ENCODE assay signal across 10 cellular contexts in genomic region chr15:89130194-89130593, GRCh38. TPM values are rescaled to one million over a fixed set of nuclear protein-coding genes. Genes with fewer than 3 reads are reported as not detected.
DNase-seq lines count a peak whose midpoint lies in the region; ATAC-seq and TF ChIP-seq lines count a peak whose summit lies in the region.
"Had no signal": no experiment of that assay in that cellular context is flagged by ENCODE, and none has a peak within 500 bp of the region (broad histone marks: within the 10 kb centered on the region; RNA-seq: fewer than 3 reads in every experiment).

No MANE protein-coding gene starts in this region.

- ATAC-seq in GM19463 (IDR thresholded peaks at IDR 0.05; ENCODE audit: unreplicated experiment) (peak; percentile 78), HG03439 (IDR thresholded peaks at IDR 0.05; ENCODE audit: unreplicated experiment) (peak; percentile 67)

- whole genome bisulfite sequencing in esophagus squamous epithelium, 2 donors, result 64 to 82% methylated on average over 5 of the region's 5 CpGs

- H3K4me1 ChIP-seq in esophagus squamous epithelium, result peaks cover 0 to 31% (median 9%) of the 10 kb centered on the region in 3 donors

- peaks cover 0 to 40% (median 0%) of the 10 kb centered on the region in 3 donors for H3K36me3 ChIP-seq in esophagus squamous epithelium

- peak; percentile 22 for DNase-seq in GF-D8 (lab: John Stamatoyannopoulos, UW)
- no peak for DNase-seq in esophagus squamous epithelium (lab: John Stamatoyannopoulos, UW)
- no peak for DNase-seq in inferior parietal cortex (ENCODE audit: extremely low spot score)
- DNase-seq in H4 (ENCODE audit: low spot score), result no peak
- no peak for DNase-seq in DMS153 treated with DMSO at 0.1 percent for 48 hours (lab: John Stamatoyannopoulos, UW; ENCODE audit: unreplicated experiment)
- no peak for DNase-seq in stimulated activated CD4-positive, alpha-beta T cell treated with anti-CD3 and anti-CD28 coated beads, Interleukin-2, amount 100 ng/mL, for 24 hours
- DNase-seq: NCI-H1092, SIG-M5 had no signal

- no peaks in the 10 kb centered on the region for H3K9me3 ChIP-seq in esophagus squamous epithelium

- intact Hi-C loops in esophagus squamous epithelium (cut with DNase I), result no loop called here

- no peak for TF ChIP-seq POLR2A in esophagus squamous epithelium (IDR thresholded peaks at IDR 0.05)

- no peak overlapping the region for H3K4me3 ChIP-seq in esophagus squamous epithelium

- H3K27me3 ChIP-seq in esophagus squamous epithelium, result no peaks in the 10 kb centered on the region

- peak overlapping the region in 3 of 4 donors; percentile 17 to 65 (median 45) for H3K27ac ChIP-seq in esophagus squamous epithelium

- TF ChIP-seq CTCF in esophagus squamous epithelium (IDR thresholded peaks at IDR 0.05), result no peak

RNA-seq across cellular contexts. Expression of gene ABHD2, which starts 41.9 kb away (rescaled TPM):
- total RNA-seq in esophagus squamous epithelium, result 10 to 100 TPM; 31.0 to 49.3 (median 35.3) TPM
- total RNA-seq in H4 (2014; rRNA removed; shearing (Covaris generic)), result 15.2 and 19.0 TPM in 2 replicates
